ENCODE assay signal across 13 cellular contexts in genomic region chr9:16442622-16443021, GRCh38.
DNase-seq lines count a peak whose midpoint lies in the region; ATAC-seq, FAIRE-seq and TF ChIP-seq lines count a peak whose summit lies in the region.
"Had no signal": no experiment of that assay in that cellular context is flagged by ENCODE, and none has a peak within 500 bp of the region (broad histone marks: within the 10 kb centered on the region; RNA-seq: fewer than 3 reads in every experiment).

No MANE protein-coding gene starts in this region.

- FAIRE-seq in keratinocyte (lab: Jason Lieb, UNC) = peak; percentile 88
- FAIRE-seq: frontal cortex had no signal

- in situ Hi-C loops in mammary epithelial cell (cut with MboI; ENCODE audit: low sequenced_read_pairs in 2 of 2) = no loop called here

- peak overlapping the region; percentile 88 for H2AFZ ChIP-seq in mammary epithelial cell (ENCODE audit: low read depth, low read length)
- peak overlapping the region; percentile 96 for H2AFZ ChIP-seq in keratinocyte (ENCODE audit: control insufficient read depth, low read length)

- H3K9me3 ChIP-seq in mammary epithelial cell (replicated peaks; ENCODE audit: insufficient read depth, low read length) = peaks cover 3% of the 10 kb centered on the region
- H3K9me3 ChIP-seq in keratinocyte (ENCODE audit: control insufficient read depth, low read depth, low read length) = no peaks in the 10 kb centered on the region
- no peaks in the 10 kb centered on the region for H3K9me3 ChIP-seq in thyroid gland

- H3K4me1 ChIP-seq in mammary epithelial cell (ENCODE audit: insufficient read depth, low read length) (peaks cover 17% of the 10 kb centered on the region), keratinocyte (ENCODE audit: control insufficient read depth, extremely low read depth, insufficient read depth, low read length) (peaks cover 4% of the 10 kb centered on the region), thyroid gland (no peaks in the 10 kb centered on the region)

- ATAC-seq in naive thymus-derived CD8-positive, alpha-beta T cell = no peak
- ATAC-seq in GM21381 (IDR thresholded peaks at IDR 0.05; ENCODE audit: unreplicated experiment) = no peak

- H4K20me1 ChIP-seq in mammary epithelial cell (ENCODE audit: insufficient read depth, low read length) (no peaks in the 10 kb centered on the region), keratinocyte (ENCODE audit: control insufficient read depth, extremely low read depth, insufficient read depth, low read length) (no peaks in the 10 kb centered on the region)

- H3K36me3 ChIP-seq in mammary epithelial cell (ENCODE audit: insufficient read depth, low read length) (no peaks in the 10 kb centered on the region), keratinocyte (ENCODE audit: control insufficient read depth in 2 of 2, extremely low read depth in 1 of 2, insufficient read depth in 2 of 2, low read length in 2 of 2) (no peaks in the 10 kb centered on the region), thyroid gland (no peaks in the 10 kb centered on the region)

- peak overlapping the region; percentile 36 for H3K27ac ChIP-seq in mammary epithelial cell (ENCODE audit: insufficient read depth, low read depth, low read length)
- H3K27ac ChIP-seq in keratinocyte (ENCODE audit: control insufficient read depth, insufficient read depth, low read length) = peak overlapping the region; percentile 42
- no peak overlapping the region for H3K27ac ChIP-seq in thyroid gland
- H3K27ac ChIP-seq: 22Rv1 had no signal

- H3K4me3 Mint-ChIP-seq in naive thymus-derived CD8-positive, alpha-beta T cell = no peak overlapping the region
- H3K4me3 Mint-ChIP-seq: activated B cell treated with CpG ODN at 0.5 μM for 24 hours; central memory CD8-positive, alpha-beta T cell had no signal

- H3K27ac Mint-ChIP-seq in naive thymus-derived CD8-positive, alpha-beta T cell = no peak overlapping the region
- H3K27ac Mint-ChIP-seq: activated B cell treated with CpG ODN at 0.5 μM for 24 hours had no signal

- DNase-seq in DMS 273 (lab: John Stamatoyannopoulos, UW; ENCODE audit: unreplicated experiment) (peak; percentile 4), DMS 273 treated with DMSO at 0.1 percent for 48 hours (lab: John Stamatoyannopoulos, UW) (no peak), mammary epithelial cell (peak; percentile 71), keratinocyte (ENCODE audit: low read depth, low spot score) (no peak), thyroid gland (peak; percentile 17 to 55), NCI-H2081 treated with DMSO at 0.1 percent for 48 hours (lab: John Stamatoyannopoulos, UW) (no peak)
- DNase-seq in naive thymus-derived CD8-positive, alpha-beta T cell = no peak
- DNase-seq: activated B cell treated with CpG ODN at 0.5 μM for 24 hours, NCI-H526 treated with DMSO at 0.1 percent for 48 hours had no signal

- TF ChIP-seq CTCF in mammary epithelial cell (conservative IDR thresholded peaks at IDR 0.05 in 1 of 2, IDR thresholded peaks at IDR 0.05 in 1 of 2; ENCODE audit: extremely low read depth in 1 of 2, insufficient read depth in 1 of 2, low read depth in 1 of 2, low read length in 2 of 2) (no peak), keratinocyte (optimal IDR thresholded peaks at IDR 0.05 in 1 of 3, IDR thresholded peaks at IDR 0.05 in 1 of 3, conservative IDR thresholded peaks at IDR 0.05 in 1 of 3; ENCODE audit: extremely low read depth in 1 of 3, insufficient read depth in 2 of 3, low read length in 3 of 3) (no peak), thyroid gland (IDR thresholded peaks at IDR 0.05) (no peak)

- H3K4me2 ChIP-seq in mammary epithelial cell (ENCODE audit: insufficient read depth, low read depth, low read length) (peak overlapping the region; percentile 68), keratinocyte (ENCODE audit: control insufficient read depth, extremely low read depth, insufficient read depth, low read depth, low read length) (peak overlapping the region; percentile 84)

- POLR2A ChIA-PET in naive thymus-derived CD8-positive, alpha-beta T cell (lab: Charles Lee) = no interaction called here

- H3K4me1 Mint-ChIP-seq in naive thymus-derived CD8-positive, alpha-beta T cell = no peaks in the 10 kb centered on the region
- H3K4me1 Mint-ChIP-seq: activated B cell treated with CpG ODN at 0.5 μM for 24 hours; central memory CD8-positive, alpha-beta T cell had no signal

- CTCF ChIA-PET in mammary epithelial cell (lab: Charles Lee; ENCODE audit: low non-redundant PET) = no interaction called here

- no peaks in the 10 kb centered on the region for H3K27me3 ChIP-seq in mammary epithelial cell (ENCODE audit: insufficient read depth, low read length)
- no peaks in the 10 kb centered on the region for H3K27me3 ChIP-seq in keratinocyte (ENCODE audit: control insufficient read depth, extremely low read depth, insufficient read depth, low read length)
- no peaks in the 10 kb centered on the region for H3K27me3 ChIP-seq in thyroid gland

- under 1% methylated on average over 6 of the region's 8 CpGs for WGBS in mammary epithelial cell (ENCODE audit: low coverage, missing lambda C conversion rate)
- 58 to 78% methylated on average over 8 of the region's 8 CpGs for WGBS in thyroid gland, 2 donors

- no peaks in the 10 kb centered on the region for H3K79me2 ChIP-seq in mammary epithelial cell (ENCODE audit: insufficient read depth, low read length)
- no peaks in the 10 kb centered on the region for H3K79me2 ChIP-seq in keratinocyte (ENCODE audit: control insufficient read depth, insufficient read depth, low read length)

- no peak overlapping the region for H3K9ac ChIP-seq in mammary epithelial cell (ENCODE audit: insufficient read depth, low read length)
- peak overlapping the region; percentile 31 for H3K9ac ChIP-seq in keratinocyte (ENCODE audit: control insufficient read depth, extremely low read depth, insufficient read depth, low read length)

- no peak overlapping the region for H3K4me3 ChIP-seq in mammary epithelial cell (replicated peaks in 1 of 3; ENCODE audit: insufficient read depth in 1 of 3, low read depth in 2 of 3, low read length in 3 of 3)
- H3K4me3 ChIP-seq in keratinocyte (ENCODE audit: control insufficient read depth in 2 of 3, extremely low read depth in 1 of 3, insufficient read depth in 2 of 3, low read depth in 1 of 3, low read length in 3 of 3) = peak overlapping the region in 1 of 3 experiments; percentile 17
- no peak overlapping the region for H3K4me3 ChIP-seq in thyroid gland (replicated peaks in 1 of 3)

- no peaks in the 10 kb centered on the region for H3K9me3 Mint-ChIP-seq in naive thymus-derived CD8-positive, alpha-beta T cell
- H3K9me3 Mint-ChIP-seq: central memory CD8-positive, alpha-beta T cell had no signal

- intact Hi-C loops in mammary epithelial cell (cut with micrococcal nuclease) = no loop called here
- intact Hi-C loops in thyroid gland (cut with DNase I) = no loop called here

- peaks cover 0 to 8% (median 0%) of the 10 kb centered on the region in 5 donors for H3K27me3 Mint-ChIP-seq in naive thymus-derived CD8-positive, alpha-beta T cell
- H3K27me3 Mint-ChIP-seq: activated B cell treated with CpG ODN at 0.5 μM for 24 hours; central memory CD8-positive, alpha-beta T cell had no signal

- BruUV-seq in mammary epithelial cell (replicated peaks; lab: Mats Ljungman, UMichigan) = no TSS peak

- no peak for TF ChIP-seq POLR2A in thyroid gland (IDR thresholded peaks at IDR 0.05)

- no peaks in the 10 kb centered on the region for H3K36me3 Mint-ChIP-seq in naive thymus-derived CD8-positive, alpha-beta T cell

- no peaks in the 10 kb centered on the region for H3K9me1 ChIP-seq in keratinocyte (ENCODE audit: control insufficient read depth, extremely low read depth, insufficient read depth, low read length)

- dilution Hi-C loops in mammary epithelial cell (cut with HindIII; ENCODE audit: low sequenced_read_pairs) (no loop called here), keratinocyte (cut with MboI; ENCODE audit: extremely low pct_ligation_motif_present, low sequenced_read_pairs) (no loop called here)

Comparison
In these comparisons a context has a peak if more than half of its experiments do, and no peak if none do; other contexts are left out.
1. DNase-seq: peak in DMS 273 (single experiment), mammary epithelial cell (single experiment) and thyroid gland (2 of 2); none in DMS 273 treated with DMSO at 0.1 percent for 48 hours (single experiment), keratinocyte (single experiment), naive thymus-derived CD8-positive, alpha-beta T cell (0 of 10) and NCI-H2081 treated with DMSO at 0.1 percent for 48 hours (single experiment).
2. H3K27ac ChIP-seq: peak in mammary epithelial cell (single experiment) and keratinocyte (single experiment); none in thyroid gland (0 of 3).